19 cellular contexts compared by ENCODE assay signal in genomic region chr13:109288151-109288709, GRCh38.
A peak's percentile ranks its signal among the peaks of the same experiment; 100 is the strongest.
DNase-seq lines count a peak whose midpoint lies in the region; ATAC-seq, FAIRE-seq and TF ChIP-seq lines count a peak whose summit lies in the region.
"Had no signal": no experiment of that assay in that cellular context is flagged by ENCODE, and none has a peak within 500 bp of the region (broad histone marks: within the 10 kb centered on the region; RNA-seq: fewer than 3 reads in every experiment).

No MANE protein-coding gene starts in this region.

- no peaks in the 10 kb centered on the region for H3K4me1 ChIP-seq in CD4-positive, alpha-beta memory T cell (ENCODE audit: insufficient read depth, low read length)
- H3K4me1 ChIP-seq: BE2C had no signal

- no peak overlapping the region for H3K27ac ChIP-seq in CD4-positive, alpha-beta memory T cell (ENCODE audit: low read depth, low read length)
- H3K27ac ChIP-seq: PC-9, SK-N-MC had no signal

- H3K27me3 Mint-ChIP-seq in CD4-positive, alpha-beta memory T cell, result peaks cover 2 to 7% of the 10 kb centered on the region in 2 donors

- H3K4me1 Mint-ChIP-seq in CD4-positive, alpha-beta memory T cell, result no peaks in the 10 kb centered on the region

- H3K9me3 ChIP-seq in CD4-positive, alpha-beta memory T cell (ENCODE audit: control insufficient read depth in 1 of 2, low read length in 2 of 2), result no peaks in the 10 kb centered on the region
- H3K9me3 ChIP-seq: BE2C had no signal

- ATAC-seq in GM21515 (IDR thresholded peaks at IDR 0.05; ENCODE audit: unreplicated experiment), result no peak

- H3K27me3 ChIP-seq in CD4-positive, alpha-beta memory T cell (ENCODE audit: insufficient read depth, low read length), result no peaks in the 10 kb centered on the region
- H3K27me3 ChIP-seq: BE2C had no signal

- no peak overlapping the region for H3K4me3 Mint-ChIP-seq in CD4-positive, alpha-beta memory T cell
- H3K4me3 Mint-ChIP-seq: CD4-positive, alpha-beta T cell had no signal

- H3K36me3 Mint-ChIP-seq in CD4-positive, alpha-beta memory T cell, result no peaks in the 10 kb centered on the region

- POLR2A ChIA-PET in HEK293T (lab: Yijun Ruan, JAX), result no interaction called here
- POLR2A ChIA-PET in CD4-positive, alpha-beta memory T cell (lab: Charles Lee; ENCODE audit: partially characterized antibody), result no interaction called here

- FAIRE-seq in H54 (lab: Jason Lieb, UNC), result peak; percentile 65
- FAIRE-seq: D721Med had no signal

- TF ChIP-seq POLR2A in H54 (IDR thresholded peaks at IDR 0.05; ENCODE audit: low read depth, low read length), result no peak

- H3K27ac Mint-ChIP-seq in CD4-positive, alpha-beta memory T cell, result no peak overlapping the region
- H3K27ac Mint-ChIP-seq: CD4-positive, alpha-beta T cell had no signal

- no peaks in the 10 kb centered on the region for H3K9me3 Mint-ChIP-seq in CD4-positive, alpha-beta memory T cell
- H3K9me3 Mint-ChIP-seq: CD4-positive, alpha-beta T cell had no signal

- intact Hi-C loops in CD4-positive, alpha-beta memory T cell (cut with micrococcal nuclease), result no loop called here

- CTCF ChIA-PET in HEK293T (lab: Yijun Ruan, JAX), result no interaction called here
- CTCF ChIA-PET in CD4-positive, alpha-beta memory T cell (lab: Charles Lee; ENCODE audit: partially characterized antibody), result no interaction called here

- no peaks in the 10 kb centered on the region for H3K36me3 ChIP-seq in CD4-positive, alpha-beta memory T cell (ENCODE audit: insufficient read depth, low read length)
- H3K36me3 ChIP-seq: BE2C had no signal

- no peak for TF ChIP-seq CTCF in choroid plexus epithelial cell (conservative IDR thresholded peaks at IDR 0.05; ENCODE audit: low read depth, low read length)

- no peak overlapping the region for H3K4me3 ChIP-seq in choroid plexus epithelial cell (ENCODE audit: low read depth, low read length)
- no peak overlapping the region for H3K4me3 ChIP-seq in CD4-positive, alpha-beta memory T cell (ENCODE audit: low read length in 2 of 2)
- H3K4me3 ChIP-seq: PC-9, SK-N-MC had no signal

- peak; percentile 72 for DNase-seq in COLO829 (ENCODE audit: low spot score)
- DNase-seq in H54 (ENCODE audit: insufficient read length, low spot score), result no peak
- peak; percentile 38 for DNase-seq in choroid plexus epithelial cell (ENCODE audit: low read depth)
- DNase-seq in globus pallidus (ENCODE audit: low spot score), result peak; percentile 17
- no peak for DNase-seq in HEK293T (ENCODE audit: extremely low spot score)
- no peak for DNase-seq in CD4-positive, alpha-beta memory T cell
- DNase-seq in HuH-7.5 (ENCODE audit: low spot score), result no peak
- DNase-seq: BE2C; CD4-positive, alpha-beta T cell; DMS79; KG1; NCI-H1436; NCI-H2029 treated with DMSO at 0.1 percent for 48 hours; NCI-H510A treated with DMSO at 0.1 percent for 48 hours; PC-9; T-helper 1 cell had no signal

TF ChIP-seq in HEK293T, 16 proteins besides CTCF, POLR2A, EP300 and RAD21:
- no peak for TF ChIP-seq CTBP1 (IDR thresholded peaks at IDR 0.05; ENCODE audit: borderline replicate concordance)
- no peak for TF ChIP-seq ZNF384 (IDR thresholded peaks at IDR 0.05)
- TF ChIP-seq LEF1 (IDR thresholded peaks at IDR 0.05; ENCODE audit: borderline replicate concordance), result no peak
- no peak for TF ChIP-seq ELF4 (IDR thresholded peaks at IDR 0.05)
- no peak for TF ChIP-seq HDGF (IDR thresholded peaks at IDR 0.05; ENCODE audit: borderline replicate concordance)
- no peak for TF ChIP-seq FOXM1 (IDR thresholded peaks at IDR 0.05; ENCODE audit: borderline replicate concordance)
- no peak for TF ChIP-seq ARNT (IDR thresholded peaks at IDR 0.05)
- TF ChIP-seq NFRKB (IDR thresholded peaks at IDR 0.05), result no peak
- TF ChIP-seq L3MBTL2 (conservative IDR thresholded peaks at IDR 0.05), result no peak

Comparison
In these comparisons a context has a peak if more than half of its experiments do, and no peak if none do; other contexts are left out.
1. DNase-seq: peak in COLO829 (single experiment), choroid plexus epithelial cell (single experiment) and globus pallidus (single experiment); none in H54 (single experiment), HEK293T (single experiment), CD4-positive, alpha-beta memory T cell (0 of 5) and HuH-7.5 (single experiment).